In genomic region chr3:48564022-48564421, GRCh38 we compare ENCODE assay signal across 8 cellular contexts. TPM values are rescaled to one million over a fixed set of nuclear protein-coding genes. Genes with fewer than 3 reads are reported as not detected.
DNase-seq lines count a peak whose midpoint lies in the region; ATAC-seq and TF ChIP-seq lines count a peak whose summit lies in the region.

No MANE protein-coding gene starts in this region.

- peaks cover 28% of the 10 kb centered on the region for H3K4me1 Mint-ChIP-seq in activated CD8-positive, alpha-beta T cell treated with anti-CD3 and anti-CD28 coated beads for 36 hours (ENCODE audit: low read depth)

- no peaks in the 10 kb centered on the region for H3K9me3 ChIP-seq in right cardiac atrium (ENCODE audit: control insufficient read depth, low read length)

- H3K4me3 ChIP-seq in right cardiac atrium (ENCODE audit: low read length): no peak overlapping the region

- no peaks in the 10 kb centered on the region for H3K27me3 Mint-ChIP-seq in activated CD8-positive, alpha-beta T cell treated with anti-CD3 and anti-CD28 coated beads for 36 hours

- intact Hi-C loops in Right ventricle myocardium superior (cut with DNase I): loop anchor here (5.0 kb wide), 1 partner anchor 43 kb away; the partner anchor contains the start of gene UQCRC1
- intact Hi-C loops in Right ventricle myocardium inferior (cut with DNase I): no loop called here
- intact Hi-C loops in activated CD8-positive, alpha-beta T cell treated with anti-CD3 and anti-CD28 coated beads for 36 hours (cut with micrococcal nuclease): no loop called here
- intact Hi-C loops in right cardiac atrium (cut with DNase I): no loop called here

- no peak for ATAC-seq in Right ventricle myocardium superior (ENCODE audit: poor library complexity)
- no peak for ATAC-seq in Right ventricle myocardium inferior
- peak; percentile 64 for ATAC-seq in activated CD8-positive, alpha-beta T cell treated with anti-CD3 and anti-CD28 coated beads for 36 hours
- no peak for ATAC-seq in right cardiac atrium
- ATAC-seq in HG02852 (IDR thresholded peaks at IDR 0.05; ENCODE audit: unreplicated experiment): no peak

- H3K27ac Mint-ChIP-seq in activated CD8-positive, alpha-beta T cell treated with anti-CD3 and anti-CD28 coated beads for 36 hours: peak overlapping the region; percentile 48

- no peak for TF ChIP-seq CTCF in activated CD8-positive, alpha-beta T cell treated with anti-CD3 and anti-CD28 coated beads for 36 hours (IDR thresholded peaks at IDR 0.05)

- peaks cover 2% of the 10 kb centered on the region for H3K4me1 ChIP-seq in right cardiac atrium (ENCODE audit: control insufficient read depth, insufficient read depth, low read length)

- no peak overlapping the region for H3K27ac ChIP-seq in right cardiac atrium (ENCODE audit: low read length)

- DNase-seq in Right ventricle myocardium superior: peak; percentile 67
- DNase-seq in Right ventricle myocardium inferior (ENCODE audit: missing footprints): no peak
- DNase-seq in activated CD8-positive, alpha-beta T cell treated with anti-CD3 and anti-CD28 coated beads for 36 hours: peak; percentile 73
- peak; percentile 41 to 77 (median 67) for DNase-seq in right cardiac atrium
- peak; percentile 49 for DNase-seq in stromal cell of bone marrow (ENCODE audit: low read depth)
- no peak for DNase-seq in NCI-H524 treated with DMSO at 0.1 percent for 48 hours (lab: John Stamatoyannopoulos, UW)
- DNase-seq in GM19238 (ENCODE audit: insufficient read length, low spot score): no peak

- no peaks in the 10 kb centered on the region for H3K27me3 ChIP-seq in right cardiac atrium (ENCODE audit: control insufficient read depth, insufficient read depth)

- whole genome bisulfite sequencing in right cardiac atrium: 68% methylated on average over 10 of the region's 10 CpGs

- no peaks in the 10 kb centered on the region for H3K36me3 Mint-ChIP-seq in activated CD8-positive, alpha-beta T cell treated with anti-CD3 and anti-CD28 coated beads for 36 hours (ENCODE audit: low read depth)

- CTCF ChIA-PET in activated CD8-positive, alpha-beta T cell treated with anti-CD3 and anti-CD28 coated beads for 36 hours (lab: Charles Lee): interaction anchor here (1.0 to 2.5 kb wide), 2 partner anchors 71 to 127 kb away, joined by 3 to 6 read pairs; no protein-coding TSS in a partner anchor

- POLR2A ChIA-PET in activated CD8-positive, alpha-beta T cell treated with anti-CD3 and anti-CD28 coated beads for 36 hours (lab: Charles Lee): interaction anchor here (0.6 kb wide), 1 partner anchor 385 kb away, joined by 5 read pairs; no protein-coding TSS in a partner anchor

- H3K4me3 Mint-ChIP-seq in activated CD8-positive, alpha-beta T cell treated with anti-CD3 and anti-CD28 coated beads for 36 hours: no peak overlapping the region

- no peaks in the 10 kb centered on the region for H3K9me3 Mint-ChIP-seq in activated CD8-positive, alpha-beta T cell treated with anti-CD3 and anti-CD28 coated beads for 36 hours

RNA-seq across cellular contexts. Expression of gene UCN2, which starts 0.4 kb away (rescaled TPM):
- not detected for total RNA-seq in Right ventricle myocardium superior
- total RNA-seq in Right ventricle myocardium inferior: not detected
- total RNA-seq in activated CD8-positive, alpha-beta T cell treated with anti-CD3 and anti-CD28 coated beads for 36 hours: not detected
- not detected for total RNA-seq in right cardiac atrium
- 0.16 TPM for polyA plus RNA-seq in right cardiac atrium

RNA-seq across cellular contexts. Expression of gene PFKFB4, which starts 7.4 kb away (rescaled TPM):
- total RNA-seq in Right ventricle myocardium superior (1.1 TPM), Right ventricle myocardium inferior (2.4 TPM), right cardiac atrium (1 to 10 TPM; 1.9 to 2.7 (median 2.1) TPM)
- total RNA-seq in activated CD8-positive, alpha-beta T cell treated with anti-CD3 and anti-CD28 coated beads for 36 hours: 10 to 100 TPM; 90.8 to 94.0 TPM
- polyA plus RNA-seq in right cardiac atrium: 0.75 TPM

RNA-seq across cellular contexts. Expression of gene COL7A1, which starts 31.1 kb away (rescaled TPM):
- total RNA-seq in Right ventricle myocardium superior (16.1 TPM), Right ventricle myocardium inferior (14.9 TPM), right cardiac atrium (10 to 100 TPM in 2 of 4 donors, 1 to 10 TPM in 2; 4.8 to 20.4 (median 10.6) TPM)
- total RNA-seq in activated CD8-positive, alpha-beta T cell treated with anti-CD3 and anti-CD28 coated beads for 36 hours: 1 to 10 TPM; 1.6 to 2.2 TPM
- 8.7 TPM for polyA plus RNA-seq in right cardiac atrium

RNA-seq across cellular contexts. Expression of gene UQCRC1, which starts 45.4 kb away (rescaled TPM):
- total RNA-seq in Right ventricle myocardium superior (1,265 TPM), Right ventricle myocardium inferior (1,186 TPM), right cardiac atrium (100 to 1,000 TPM; 622 to 677 (median 648) TPM)
- 100 to 1,000 TPM; 240 to 256 TPM for total RNA-seq in activated CD8-positive, alpha-beta T cell treated with anti-CD3 and anti-CD28 coated beads for 36 hours
- polyA plus RNA-seq in right cardiac atrium: 865 TPM

RNA-seq across cellular contexts. Expression of gene TMEM89, which starts 57.5 kb away (rescaled TPM):
- total RNA-seq in Right ventricle myocardium superior (not detected), Right ventricle myocardium inferior (not detected), right cardiac atrium (not detected)
- total RNA-seq in activated CD8-positive, alpha-beta T cell treated with anti-CD3 and anti-CD28 coated beads for 36 hours: under 1 TPM in 1 of 2 experiments, not detected in 1; 0.43 TPM
- polyA plus RNA-seq in right cardiac atrium: not detected

Comparison
In these comparisons a context has a peak if more than half of its experiments do, and no peak if none do; other contexts are left out.
1. DNase-seq: peak in Right ventricle myocardium superior (single experiment), activated CD8-positive, alpha-beta T cell treated with anti-CD3 and anti-CD28 coated beads for 36 hours (single experiment), right cardiac atrium (3 of 3) and stromal cell of bone marrow (single experiment); none in Right ventricle myocardium inferior (single experiment), NCI-H524 treated with DMSO at 0.1 percent for 48 hours (single experiment) and GM19238 (single experiment).
2. RNA of gene PFKFB4, which starts 7.4 kb away (total RNA-seq): 90.8 to 94.0 TPM in activated CD8-positive, alpha-beta T cell treated with anti-CD3 and anti-CD28 coated beads for 36 hours; 2.4 TPM in Right ventricle myocardium inferior (single experiment), 1.9 to 2.7 TPM in right cardiac atrium and 1.1 TPM in Right ventricle myocardium superior (single experiment); every median in the first group is over 10 times any median in the second.